Comparison of ENCODE assay signal across 5 cellular contexts in genomic region chr4:109937352-109937751, GRCh38. TPM values are rescaled to one million over a fixed set of nuclear protein-coding genes. Genes with fewer than 3 reads are reported as not detected.
"Had no signal": no experiment of that assay in that cellular context is flagged by ENCODE, and none has a peak within 500 bp of the region (broad histone marks: within the 10 kb centered on the region; RNA-seq: fewer than 3 reads in every experiment).

No MANE protein-coding gene starts in this region.

RNA-seq across cellular contexts. Expression of gene EGF, which starts 24.7 kb away (rescaled TPM):
- total RNA-seq: naive thymus-derived CD8-positive, alpha-beta T cell; natural killer cell treated with Interleukin-12 subunit alpha and Interleukin-12 subunit beta and Interleukin-15 and Interleukin-18, amount 100 ng/mL, for 72 hours; osteocyte; right lobe of liver had no signal
- polyA plus RNA-seq: naive thymus-derived CD8-positive, alpha-beta T cell; neural cell had no signal
